Comparison of ENCODE assay signal across 9 cellular contexts in the genomic region with DNA sequence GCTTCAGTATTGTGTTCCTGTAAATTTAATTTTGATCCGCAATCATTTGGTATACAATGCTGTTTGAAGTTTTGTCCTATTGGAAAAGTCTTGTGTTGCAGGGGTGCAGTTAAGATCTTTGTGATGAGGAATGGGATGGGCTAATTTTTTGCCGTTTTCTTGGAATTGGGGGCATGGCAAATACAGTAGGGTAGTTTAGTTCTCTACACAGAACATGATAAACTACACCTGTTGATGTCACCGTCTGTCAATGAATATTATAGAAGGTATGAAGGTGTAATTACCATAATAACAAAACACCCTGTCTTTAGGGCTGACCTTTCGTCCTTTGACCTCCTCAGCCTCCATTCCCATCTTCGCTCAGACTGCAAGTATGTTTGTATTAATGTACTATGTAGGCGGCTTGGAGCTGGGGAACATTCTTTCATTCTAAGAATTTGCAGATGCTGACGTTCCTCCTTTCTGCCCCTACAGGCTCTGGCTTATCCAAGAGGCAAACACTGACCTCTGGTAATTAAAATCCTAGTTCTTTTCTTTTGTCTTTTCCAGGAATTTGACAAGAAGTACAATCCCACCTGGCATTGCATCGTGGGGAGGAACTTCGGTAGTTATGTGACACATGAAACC. TPM values are rescaled to one million over a fixed set of nuclear protein-coding genes. Genes with fewer than 3 reads are reported as not detected.
A peak's percentile ranks its signal among the peaks of the same experiment; 100 is the strongest.
DNase-seq lines count a peak whose midpoint lies in the region; ATAC-seq and TF ChIP-seq lines count a peak whose summit lies in the region.
"Had no signal": no experiment of that assay in that cellular context is flagged by ENCODE, and none has a peak within 500 bp of the region (broad histone marks: within the 10 kb centered on the region; RNA-seq: fewer than 3 reads in every experiment).

No MANE protein-coding gene starts in this region.

- no TSS peak for BruUV-seq in A673 (replicated peaks; lab: Mats Ljungman, UMichigan)

- H3K9ac ChIP-seq in HUES48 (ENCODE audit: low read depth, low read length) (0 out of 2 replicates have a peak overlapping the region, but pooled peaks have one; percentile 18), mucosa of rectum (ENCODE audit: low read depth in 1 of 2, low read length in 2 of 2) (peak overlapping the region; percentile 44 to 74)

- TF ChIP-seq CTCF in A673 (conservative IDR thresholded peaks at IDR 0.05; ENCODE audit: low read depth, low read length) (no peak), cardiac fibroblast (IDR thresholded peaks at IDR 0.05; ENCODE audit: low read depth, low read length) (no peak), GM13977 (IDR thresholded peaks at IDR 0.05; ENCODE audit: extremely low read depth, insufficient read depth, missing control alignments) (no peak)

- POLR2A ChIA-PET in A673 (lab: Charles Lee; ENCODE audit: low non-redundant PET): no interaction called here

- no peak for ATAC-seq in HG03354 (IDR thresholded peaks at IDR 0.05; ENCODE audit: poor library complexity, severe bottlenecking, unreplicated experiment)

- no peaks in the 10 kb centered on the region for H3K9me3 ChIP-seq in A673 (ENCODE audit: low read depth, low read length, poor library complexity, severe bottlenecking)
- H3K9me3 ChIP-seq in HUES48 (ENCODE audit: control insufficient read depth, insufficient read depth, low read length): no peaks in the 10 kb centered on the region
- H3K9me3 ChIP-seq in mucosa of rectum (ENCODE audit: control insufficient read depth in 2 of 2, low read length in 2 of 2): no peaks in the 10 kb centered on the region

- intact Hi-C loops in A673 (cut with micrococcal nuclease; ENCODE audit: unreplicated experiment): loop anchor here (2.0 kb wide), 1 partner anchor 29 kb away; a partner anchor contains a TSS

- DNase-seq in A673 (ENCODE audit: low spot score) (no peak), cardiac fibroblast (ENCODE audit: low read depth in 2 of 2) (peak; percentile 35 to 38), SIG-M5 treated with dmso at 0.1 percent for 504 hours (lab: John Stamatoyannopoulos, UW; ENCODE audit: unreplicated experiment) (no peak), GM13977 (ENCODE audit: low spot score) (no peak)
- no peak for DNase-seq in activated CD4-positive, alpha-beta T cell treated with anti-CD3 and anti-CD28 coated beads for 48 hours
- DNase-seq: NCI-H526 treated with DMSO at 0.1 percent for 48 hours had no signal

- peaks cover 17% of the 10 kb centered on the region for H3K4me1 ChIP-seq in A673 (ENCODE audit: insufficient read depth, low read length, poor library complexity, severe bottlenecking)
- H3K4me1 ChIP-seq in HUES48 (ENCODE audit: control insufficient read depth, insufficient read depth, low read length): peaks cover 15% of the 10 kb centered on the region; the same call in 1 of the 2 replicates
- H3K4me1 ChIP-seq in mucosa of rectum (ENCODE audit: control insufficient read depth in 2 of 2, insufficient read depth in 2 of 2, low read length in 2 of 2): peaks cover 15 to 17% of the 10 kb centered on the region in 2 donors

- peak overlapping the region; percentile 93 for H3K4me3 ChIP-seq in A673 (ENCODE audit: low read depth, low read length, poor library complexity, severe bottlenecking)
- peak overlapping the region; percentile 89 for H3K4me3 ChIP-seq in HUES48 (ENCODE audit: low read depth, low read length)
- H3K4me3 ChIP-seq in cardiac fibroblast (replicated peaks in 1 of 2; ENCODE audit: low read depth in 2 of 2, low read length in 2 of 2): peak overlapping the region; percentile 89 to 94
- peak overlapping the region; percentile 79 to 82 for H3K4me3 ChIP-seq in mucosa of rectum (ENCODE audit: low read length in 2 of 2)

- H3K27ac ChIP-seq in A673 (ENCODE audit: low read depth, low read length, poor library complexity, severe bottlenecking) (no peak overlapping the region), HUES48 (ENCODE audit: low read depth, low read length) (peak overlapping the region; percentile 4), mucosa of rectum (ENCODE audit: low read depth in 2 of 2, low read length in 2 of 2) (peak overlapping the region; percentile 17 to 77)

- H3K27me3 ChIP-seq in A673 (replicated peaks; ENCODE audit: insufficient read depth, low read depth, low read length, poor library complexity) (no peaks in the 10 kb centered on the region), HUES48 (ENCODE audit: control insufficient read depth, insufficient read depth, low read length) (no peaks in the 10 kb centered on the region), mucosa of rectum (ENCODE audit: control insufficient read depth in 2 of 2, insufficient read depth in 2 of 2, low read length in 2 of 2) (no peaks in the 10 kb centered on the region)

- H3K36me3 ChIP-seq in A673 (ENCODE audit: insufficient read depth, low read length, poor library complexity, severe bottlenecking): peaks cover 34% of the 10 kb centered on the region
- peaks cover 23% of the 10 kb centered on the region for H3K36me3 ChIP-seq in HUES48 (ENCODE audit: control insufficient read depth, insufficient read depth, low read length)
- H3K36me3 ChIP-seq in mucosa of rectum (ENCODE audit: control insufficient read depth in 2 of 2, insufficient read depth in 2 of 2, low read length in 2 of 2): peaks cover 0 to 17% of the 10 kb centered on the region in 2 donors

- in situ Hi-C loops in GM13977 (cut with MboI; ENCODE audit: low pct_unique_long_range_greater_than_20kb, low sequenced_read_pairs, unreplicated experiment): no loop called here

- CTCF ChIA-PET in A673 (lab: Charles Lee): interaction anchor here (0.6 kb wide), 1 partner anchor 85 kb away, joined by 3 read pairs; no protein-coding TSS in a partner anchor

RNA-seq across cellular contexts. Expression of a gene that starts 1.7 kb away (rescaled TPM):
- total RNA-seq in A673 (2021): 546 and 617 TPM in 2 replicates

RNA-seq across cellular contexts. Expression of a gene that starts 28.1 kb away (rescaled TPM):
- 308 and 328 TPM in 2 replicates for total RNA-seq in A673 (2021)

RNA-seq across cellular contexts. Expression of a gene that starts 31.3 kb away (rescaled TPM):
- 36.5 and 40.4 TPM in 2 replicates for total RNA-seq in A673 (2021)

RNA-seq across cellular contexts. Expression of a gene that starts 36.5 kb away (rescaled TPM):
- total RNA-seq in A673 (2021): 225 and 240 TPM in 2 replicates

RNA-seq across cellular contexts. Expression of a gene that starts 51.4 kb away (rescaled TPM):
- 40.2 and 42.4 TPM in 2 replicates for total RNA-seq in A673 (2021)

Comparison
In these comparisons a context has a peak if more than half of its experiments do, and no peak if none do; other contexts are left out.
1. DNase-seq: peak in cardiac fibroblast (2 of 2); none in A673 (single experiment), SIG-M5 treated with dmso at 0.1 percent for 504 hours (single experiment), GM13977 (single experiment) and activated CD4-positive, alpha-beta T cell treated with anti-CD3 and anti-CD28 coated beads for 48 hours (single experiment).
2. Peak in every context shown above with its lines, with median percentiles within 50 percentile points of each other: H3K4me3 ChIP-seq.